ENCODE assay signal across 8 cellular contexts in the genomic region with DNA sequence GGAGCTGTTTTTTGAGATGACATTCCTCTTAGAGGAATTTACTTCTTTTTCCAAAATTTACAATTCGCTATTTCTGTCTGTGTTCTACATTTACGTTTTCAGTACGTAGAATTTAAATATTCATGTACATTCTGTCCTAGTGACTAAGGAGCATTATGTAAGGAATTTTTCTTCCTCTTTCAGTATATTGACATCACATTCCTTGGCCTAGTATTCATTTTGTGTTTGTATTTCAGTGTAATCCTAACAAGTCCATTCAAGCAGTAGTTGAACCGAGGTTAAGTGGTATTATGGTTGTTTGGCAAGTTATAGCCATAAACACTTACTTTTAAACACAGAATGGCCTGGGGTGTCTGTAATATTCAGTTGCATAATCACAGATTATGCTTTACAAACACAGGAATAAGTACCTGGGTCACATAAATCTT. TPM values are rescaled to one million over a fixed set of nuclear protein-coding genes. Genes with fewer than 3 reads are reported as not detected.
DNase-seq lines count a peak whose midpoint lies in the region; ATAC-seq and TF ChIP-seq lines count a peak whose summit lies in the region.

No MANE protein-coding gene starts in this region.

- H3K27ac ChIP-seq in A673 (ENCODE audit: low read depth, low read length, poor library complexity, severe bottlenecking) (peak overlapping the region; percentile 59), angular gyrus (ENCODE audit: low read depth, low read length) (peak overlapping the region; percentile 37)

- CTCF ChIA-PET in A673 (lab: Charles Lee) = interaction anchor here (0.5 kb wide), 1 partner anchor 272 kb away, joined by 3 read pairs; no protein-coding TSS in a partner anchor

- intact Hi-C loops in A673 (cut with micrococcal nuclease; ENCODE audit: unreplicated experiment) = no loop called here

- POLR2A ChIA-PET in A673 (lab: Charles Lee; ENCODE audit: low non-redundant PET) = no interaction called here

- H3K36me3 ChIP-seq in A673 (ENCODE audit: insufficient read depth, low read length, poor library complexity, severe bottlenecking) (no peaks in the 10 kb centered on the region), H7 (replicated peaks; ENCODE audit: control insufficient read depth, insufficient read depth, low read length) (no peaks in the 10 kb centered on the region)

- H3K4me1 ChIP-seq in A673 (ENCODE audit: insufficient read depth, low read length, poor library complexity, severe bottlenecking) = peaks cover 11% of the 10 kb centered on the region

- BruUV-seq in A673 (replicated peaks; lab: Mats Ljungman, UMichigan) = no TSS peak

- H3K9me3 ChIP-seq in A673 (ENCODE audit: low read depth, low read length, poor library complexity, severe bottlenecking) = peaks cover 4% of the 10 kb centered on the region

- no peak for TF ChIP-seq CTCF in A673 (conservative IDR thresholded peaks at IDR 0.05; ENCODE audit: low read depth, low read length)

- peak overlapping the region; percentile 4 for H3K4me3 ChIP-seq in A673 (ENCODE audit: low read depth, low read length, poor library complexity, severe bottlenecking)
- H3K4me3 ChIP-seq in H7 (ENCODE audit: insufficient read depth, low read depth, low read length) = no peak overlapping the region

- peak; percentile 58 for DNase-seq in A673 (ENCODE audit: low spot score)
- DNase-seq in HS-27A (ENCODE audit: low read depth) = peak; percentile 12
- DNase-seq in left lobe of liver (ENCODE audit: low spot score) = no peak
- no peak for DNase-seq in DMS153 treated with DMSO at 0.1 percent for 48 hours (lab: John Stamatoyannopoulos, UW; ENCODE audit: unreplicated experiment)
- DNase-seq in H7 = no peak
- DNase-seq in KBM-7 = no peak

- H3K27me3 ChIP-seq in A673 (replicated peaks; ENCODE audit: insufficient read depth, low read depth, low read length, poor library complexity) (no peaks in the 10 kb centered on the region), H7 (ENCODE audit: control insufficient read depth, insufficient read depth, low read length) (no peaks in the 10 kb centered on the region)

- ATAC-seq in left lobe of liver (peak; percentile 26), GM21619 (IDR thresholded peaks at IDR 0.05; ENCODE audit: unreplicated experiment) (no peak)

- in situ Hi-C loops in KBM-7 (cut with MboI; ENCODE audit: low pct_unique_long_range_greater_than_20kb, low sequenced_read_pairs) = no loop called here

RNA-seq across cellular contexts. Expression of a gene that starts 52.1 kb away (rescaled TPM):
- 81.0 and 84.2 TPM in 2 replicates for total RNA-seq in A673 (2021)
- total RNA-seq in left lobe of liver = 26.5 TPM
- total RNA-seq in H7 (2014; rRNA removed; shearing (Covaris generic)) = 24.9 and 32.3 TPM in 2 replicates

Comparison
In these comparisons a context has a peak if more than half of its experiments do, and no peak if none do; other contexts are left out.
1. DNase-seq: peak in A673 (single experiment) and HS-27A (single experiment); none in left lobe of liver (single experiment), DMS153 treated with DMSO at 0.1 percent for 48 hours (single experiment), H7 (single experiment) and KBM-7 (single experiment).